Comparison of ENCODE assay signal across 1 cellular context in genomic region chr11:75152651-75153553, GRCh38.
TF ChIP-seq lines count a peak whose summit lies in the region.

No MANE protein-coding gene starts in this region.

TF ChIP-seq in HepG2, 621 proteins besides CTCF, POLR2A, EP300 and RAD21 (continues in another document):
- no peak for TF ChIP-seq ZSCAN30 (CRISPR knock-in tag; IDR thresholded peaks at IDR 0.05)
- TF ChIP-seq ZNF513 (CRISPR knock-in tag; conservative IDR thresholded peaks at IDR 0.05), result no peak
- TF ChIP-seq PPARG (CRISPR knock-in tag; conservative IDR thresholded peaks at IDR 0.05), result peak; percentile 81; the same call in 1 of the 2 replicates
- no peak for TF ChIP-seq ZNF142 (CRISPR knock-in tag; IDR thresholded peaks at IDR 0.05)
- TF ChIP-seq ZNF572 (CRISPR knock-in tag; IDR thresholded peaks at IDR 0.05), result no peak
- 0 out of 2 replicates have a peak, but pooled peaks have one; percentile 31 for TF ChIP-seq HNRNPL (IDR thresholded peaks at IDR 0.05; ENCODE audit: low read depth, low read length)
- TF ChIP-seq, protein P1, sequence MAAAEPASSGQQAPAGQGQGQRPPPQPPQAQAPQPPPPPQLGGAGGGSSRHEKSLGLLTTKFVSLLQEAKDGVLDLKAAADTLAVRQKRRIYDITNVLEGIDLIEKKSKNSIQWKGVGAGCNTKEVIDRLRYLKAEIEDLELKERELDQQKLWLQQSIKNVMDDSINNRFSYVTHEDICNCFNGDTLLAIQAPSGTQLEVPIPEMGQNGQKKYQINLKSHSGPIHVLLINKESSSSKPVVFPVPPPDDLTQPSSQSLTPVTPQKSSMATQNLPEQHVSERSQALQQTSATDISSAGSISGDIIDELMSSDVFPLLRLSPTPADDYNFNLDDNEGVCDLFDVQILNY (CRISPR knock-in tag; conservative IDR thresholded peaks at IDR 0.05), result no peak
- TF ChIP-seq, protein P2, sequence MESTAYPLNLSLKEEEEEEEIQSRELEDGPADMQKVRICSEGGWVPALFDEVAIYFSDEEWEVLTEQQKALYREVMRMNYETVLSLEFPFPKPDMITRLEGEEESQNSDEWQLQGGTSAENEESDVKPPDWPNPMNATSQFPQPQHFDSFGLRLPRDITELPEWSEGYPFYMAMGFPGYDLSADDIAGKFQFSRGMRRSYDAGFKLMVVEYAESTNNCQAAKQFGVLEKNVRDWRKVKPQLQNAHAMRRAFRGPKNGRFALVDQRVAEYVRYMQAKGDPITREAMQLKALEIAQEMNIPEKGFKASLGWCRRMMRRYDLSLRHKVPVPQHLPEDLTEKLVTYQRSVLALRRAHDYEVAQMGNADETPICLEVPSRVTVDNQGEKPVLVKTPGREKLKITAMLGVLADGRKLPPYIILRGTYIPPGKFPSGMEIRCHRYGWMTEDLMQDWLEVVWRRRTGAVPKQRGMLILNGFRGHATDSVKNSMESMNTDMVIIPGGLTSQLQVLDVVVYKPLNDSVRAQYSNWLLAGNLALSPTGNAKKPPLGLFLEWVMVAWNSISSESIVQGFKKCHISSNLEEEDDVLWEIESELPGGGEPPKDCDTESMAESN (CRISPR knock-in tag; conservative IDR thresholded peaks at IDR 0.05), result no peak
- no peak for TF ChIP-seq ZSCAN21 (CRISPR knock-in tag; IDR thresholded peaks at IDR 0.05; ENCODE audit: borderline replicate concordance)
- peak; percentile 43; the same call in 1 of the 2 replicates for TF ChIP-seq RXRB (CRISPR knock-in tag; IDR thresholded peaks at IDR 0.05; ENCODE audit: borderline replicate concordance)
- TF ChIP-seq NFATC3 (CRISPR knock-in tag; IDR thresholded peaks at IDR 0.05), result 0 out of 2 replicates have a peak, but pooled peaks have one; percentile 21
- no peak for TF ChIP-seq CBX5 (CRISPR knock-in tag; IDR thresholded peaks at IDR 0.05; ENCODE audit: borderline replicate concordance)
- no peak for TF ChIP-seq DR1 (CRISPR knock-in tag; IDR thresholded peaks at IDR 0.05)
- TF ChIP-seq, protein P3, sequence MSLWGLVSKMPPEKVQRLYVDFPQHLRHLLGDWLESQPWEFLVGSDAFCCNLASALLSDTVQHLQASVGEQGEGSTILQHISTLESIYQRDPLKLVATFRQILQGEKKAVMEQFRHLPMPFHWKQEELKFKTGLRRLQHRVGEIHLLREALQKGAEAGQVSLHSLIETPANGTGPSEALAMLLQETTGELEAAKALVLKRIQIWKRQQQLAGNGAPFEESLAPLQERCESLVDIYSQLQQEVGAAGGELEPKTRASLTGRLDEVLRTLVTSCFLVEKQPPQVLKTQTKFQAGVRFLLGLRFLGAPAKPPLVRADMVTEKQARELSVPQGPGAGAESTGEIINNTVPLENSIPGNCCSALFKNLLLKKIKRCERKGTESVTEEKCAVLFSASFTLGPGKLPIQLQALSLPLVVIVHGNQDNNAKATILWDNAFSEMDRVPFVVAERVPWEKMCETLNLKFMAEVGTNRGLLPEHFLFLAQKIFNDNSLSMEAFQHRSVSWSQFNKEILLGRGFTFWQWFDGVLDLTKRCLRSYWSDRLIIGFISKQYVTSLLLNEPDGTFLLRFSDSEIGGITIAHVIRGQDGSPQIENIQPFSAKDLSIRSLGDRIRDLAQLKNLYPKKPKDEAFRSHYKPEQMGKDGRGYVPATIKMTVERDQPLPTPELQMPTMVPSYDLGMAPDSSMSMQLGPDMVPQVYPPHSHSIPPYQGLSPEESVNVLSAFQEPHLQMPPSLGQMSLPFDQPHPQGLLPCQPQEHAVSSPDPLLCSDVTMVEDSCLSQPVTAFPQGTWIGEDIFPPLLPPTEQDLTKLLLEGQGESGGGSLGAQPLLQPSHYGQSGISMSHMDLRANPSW (CRISPR knock-in tag; IDR thresholded peaks at IDR 0.05; ENCODE audit: borderline replicate concordance), result no peak
- TF ChIP-seq TFAP4 (IDR thresholded peaks at IDR 0.05; ENCODE audit: borderline replicate concordance, low read depth), result peak; percentile 49; the same call in 1 of the 2 replicates
- TF ChIP-seq ZNF136 (CRISPR knock-in tag; IDR thresholded peaks at IDR 0.05; ENCODE audit: low read depth), result 0 out of 2 replicates have a peak, but pooled peaks have one; percentile 41
- no peak for TF ChIP-seq PHF21A (CRISPR knock-in tag; IDR thresholded peaks at IDR 0.05)
- no peak for TF ChIP-seq FLYWCH1 (CRISPR knock-in tag; IDR thresholded peaks at IDR 0.05)
- 0 out of 2 replicates have a peak, but pooled peaks have one; percentile 22 for TF ChIP-seq DMAP1 (CRISPR knock-in tag; IDR thresholded peaks at IDR 0.05)
- TF ChIP-seq ZNF451 (CRISPR knock-in tag; IDR thresholded peaks at IDR 0.05), result no peak
- TF ChIP-seq TEAD3 (CRISPR knock-in tag; optimal IDR thresholded peaks at IDR 0.05; ENCODE audit: borderline replicate concordance), result no peak
- TF ChIP-seq MYNN (CRISPR knock-in tag; IDR thresholded peaks at IDR 0.05; ENCODE audit: low read depth), result no peak
- no peak for TF ChIP-seq ZNF501 (CRISPR knock-in tag; IDR thresholded peaks at IDR 0.05)
- no peak for TF ChIP-seq PAF1 (CRISPR knock-in tag; IDR thresholded peaks at IDR 0.05)
- no peak for TF ChIP-seq PLRG1 (conservative IDR thresholded peaks at IDR 0.05)
- TF ChIP-seq KDM5B (CRISPR knock-in tag; IDR thresholded peaks at IDR 0.05; ENCODE audit: borderline replicate concordance), result peak; percentile 30; the same call in 1 of the 2 replicates
- no peak for TF ChIP-seq ZNF691 (CRISPR knock-in tag; IDR thresholded peaks at IDR 0.05; ENCODE audit: borderline replicate concordance, low read depth)
- TF ChIP-seq TOE1 (CRISPR knock-in tag; IDR thresholded peaks at IDR 0.05), result no peak
- no peak for TF ChIP-seq ATM (IDR thresholded peaks at IDR 0.05; ENCODE audit: borderline replicate concordance)
- no peak for TF ChIP-seq PRPF4 (IDR thresholded peaks at IDR 0.05; ENCODE audit: low read depth, low read length, poor library complexity, severe bottlenecking)
- no peak for TF ChIP-seq MEIS2 (CRISPR knock-in tag; IDR thresholded peaks at IDR 0.05)
- peak; percentile 40; the same call in 1 of the 2 replicates for TF ChIP-seq ETV5 (CRISPR knock-in tag; IDR thresholded peaks at IDR 0.05; ENCODE audit: borderline replicate concordance)
- TF ChIP-seq TSC22D2 (CRISPR knock-in tag; IDR thresholded peaks at IDR 0.05; ENCODE audit: borderline replicate concordance), result no peak
- 0 out of 2 replicates have a peak, but pooled peaks have one; percentile 9 for TF ChIP-seq ZFP91 (CRISPR knock-in tag; IDR thresholded peaks at IDR 0.05; ENCODE audit: borderline replicate concordance)
- peak; percentile 17; the same call in 1 of the 2 replicates for TF ChIP-seq MED1 (CRISPR knock-in tag; IDR thresholded peaks at IDR 0.05)
- TF ChIP-seq SRSF1 (optimal IDR thresholded peaks at IDR 0.05; ENCODE audit: low read depth, low read length), result peak; percentile 55
- no peak for TF ChIP-seq EZH2 (conservative IDR thresholded peaks at IDR 0.05; ENCODE audit: low read depth, low read length)
- TF ChIP-seq RBFOX2 (IDR thresholded peaks at IDR 0.05; ENCODE audit: low read depth, low read length), result peak; percentile 32; the same call in 1 of the 2 replicates
- TF ChIP-seq SOX6 (IDR thresholded peaks at IDR 0.05), result no peak
- peak; percentile 27; the same call in 1 of the 2 replicates for TF ChIP-seq SOX6 (CRISPR knock-in tag; IDR thresholded peaks at IDR 0.05)
- TF ChIP-seq AGO2 (optimal IDR thresholded peaks at IDR 0.05; ENCODE audit: low read depth, low read length), result peak; percentile 40
- TF ChIP-seq SKIL (CRISPR knock-in tag; IDR thresholded peaks at IDR 0.05; ENCODE audit: borderline replicate concordance), result 0 out of 2 replicates have a peak, but pooled peaks have one; percentile 20
- TF ChIP-seq ZNF605 (CRISPR knock-in tag; IDR thresholded peaks at IDR 0.05), result peak; percentile 55; the same call in 1 of the 2 replicates
- peak; percentile 30 for TF ChIP-seq ZFP36 (IDR thresholded peaks at IDR 0.05; ENCODE audit: borderline replicate concordance, low read depth, low read length, partially characterized antibody)
- no peak for TF ChIP-seq KAT2B (IDR thresholded peaks at IDR 0.05; ENCODE audit: borderline replicate concordance, low read depth, low read length)
- no peak for TF ChIP-seq U2AF2 (IDR thresholded peaks at IDR 0.05; ENCODE audit: low read depth, low read length)
- 0 out of 2 replicates have a peak, but pooled peaks have one; percentile 37 for TF ChIP-seq ZMYM3 (CRISPR knock-in tag; IDR thresholded peaks at IDR 0.05)
- no peak for TF ChIP-seq CCDC6 (CRISPR knock-in tag; IDR thresholded peaks at IDR 0.05)
